8 cellular contexts compared by ENCODE assay signal in genomic region chr3:196868297-196868661, GRCh38. TPM values are rescaled to one million over a fixed set of nuclear protein-coding genes. Genes with fewer than 3 reads are reported as not detected.
DNase-seq lines count a peak whose midpoint lies in the region; ATAC-seq and TF ChIP-seq lines count a peak whose summit lies in the region.

No MANE protein-coding gene starts in this region.

- peaks cover 14% of the 10 kb centered on the region for H3K4me1 ChIP-seq in Panc1 (ENCODE audit: control insufficient read depth, insufficient read depth, low read length)

- no peaks in the 10 kb centered on the region for H3K4me1 Mint-ChIP-seq in MCF 10A (ENCODE audit: insufficient read depth, unreplicated experiment)
- H3K4me1 Mint-ChIP-seq in immature natural killer cell, result peaks cover 28 to 36% of the 10 kb centered on the region in 2 donors

- DNase-seq in AG09309 (ENCODE audit: low read depth), result no peak
- no peak for DNase-seq in Panc1 (ENCODE audit: low read depth, low spot score)
- peak; percentile 22 for DNase-seq in MCF 10A (ENCODE audit: unreplicated experiment)
- peak in 1 of 3 donors; percentile 29 for DNase-seq in immature natural killer cell
- peak; percentile 20 to 24 for DNase-seq in stimulated activated CD4-positive, alpha-beta T cell treated with anti-CD3 and anti-CD28 coated beads, Interleukin-2, amount 100 ng/mL, for 24 hours
- DNase-seq in NCI-H1694 (lab: John Stamatoyannopoulos, UW), result no peak

- TF ChIP-seq CTCF in AG09309 (IDR thresholded peaks at IDR 0.05; ENCODE audit: control insufficient read depth, insufficient read depth, low read depth, low read length, missing control alignments) (no peak), Panc1 (IDR thresholded peaks at IDR 0.05) (no peak), MCF 10A (IDR thresholded peaks at IDR 0.05; ENCODE audit: unreplicated experiment) (no peak)

- ATAC-seq in GM18505 (IDR thresholded peaks at IDR 0.05; ENCODE audit: unreplicated experiment) (peak; percentile 20), HG02973 (IDR thresholded peaks at IDR 0.05; ENCODE audit: unreplicated experiment) (peak; percentile 22), Panc1 (peak; percentile 58)

- POLR2A ChIA-PET in Panc1 (lab: Charles Lee), result interaction anchor here (0.6 to 1.2 kb wide), 2 partner anchors 16 to 18 kb away, joined by 4 to 6 read pairs; no protein-coding TSS in a partner anchor
- POLR2A ChIA-PET in MCF 10A (lab: Yijun Ruan, JAX), result interaction anchor here (0.5 to 3.9 kb wide), 30 partner anchors 10 to 728 kb away, joined by 3 to 66 read pairs (median 5); partner anchors contain the start of genes BDH1, CEP19, NCBP2 and PAK2

- in situ Hi-C loops in Panc1 (cut with HindIII; ENCODE audit: low pct_unique_long_range_greater_than_20kb, low sequenced_read_pairs), result no loop called here

- no peaks in the 10 kb centered on the region for H3K9me3 ChIP-seq in Panc1 (ENCODE audit: control insufficient read depth, insufficient read depth, low read depth, low read length)

- H3K4me3 Mint-ChIP-seq in MCF 10A (ENCODE audit: unreplicated experiment) (peak overlapping the region; percentile 90), immature natural killer cell (peak overlapping the region; percentile 93 to 97 (median 97))

- CTCF ChIA-PET in Panc1 (lab: Charles Lee) (no interaction called here), MCF 10A (lab: Yijun Ruan, JAX) (interaction anchor here (0.7 kb wide), 1 partner anchor 75 kb away, joined by 3 read pairs; no protein-coding TSS in a partner anchor)

- peak overlapping the region; percentile 93 for H3K27ac Mint-ChIP-seq in MCF 10A (ENCODE audit: low read depth, unreplicated experiment)
- H3K27ac Mint-ChIP-seq in immature natural killer cell, result peak overlapping the region; percentile 95 to 99 (median 97)

- H3K36me3 Mint-ChIP-seq in MCF 10A (ENCODE audit: insufficient read depth, unreplicated experiment) (peaks cover 6% of the 10 kb centered on the region), immature natural killer cell (no peaks in the 10 kb centered on the region)

- H3K9me3 Mint-ChIP-seq in MCF 10A (ENCODE audit: unreplicated experiment), result no peaks in the 10 kb centered on the region
- no peaks in the 10 kb centered on the region for H3K9me3 Mint-ChIP-seq in immature natural killer cell

- H3K27me3 Mint-ChIP-seq in MCF 10A (ENCODE audit: insufficient read depth, unreplicated experiment), result no peaks in the 10 kb centered on the region
- H3K27me3 Mint-ChIP-seq in immature natural killer cell (ENCODE audit: low read depth in 3 of 3), result peaks cover 5 to 15% (median 7%) of the 10 kb centered on the region in 3 donors

- H3K4me3 ChIP-seq in AG09309 (ENCODE audit: control insufficient read depth, low read depth, low read length), result peak overlapping the region; percentile 80
- peak overlapping the region; percentile 83 to 96 for H3K4me3 ChIP-seq in Panc1 (ENCODE audit: low read depth in 2 of 2, low read length in 2 of 2)

- H3K36me3 ChIP-seq in Panc1 (ENCODE audit: control insufficient read depth, insufficient read depth, low read length), result no peaks in the 10 kb centered on the region; the same call in 1 of the 2 replicates

- BruUV-seq in Panc1 (replicated peaks; lab: Mats Ljungman, UMichigan) (no TSS peak), MCF 10A (replicated peaks; lab: Mats Ljungman, UMichigan) (no TSS peak)

- no peaks in the 10 kb centered on the region for H3K27me3 ChIP-seq in Panc1 (ENCODE audit: control insufficient read depth, insufficient read depth, low read length)

- peak overlapping the region; percentile 87 for H3K27ac ChIP-seq in Panc1 (ENCODE audit: low read length)

- TF ChIP-seq POLR2A in GM18505 (IDR thresholded peaks at IDR 0.05; ENCODE audit: borderline replicate concordance, extremely low read depth, insufficient read depth, insufficient read length), result no peak

- intact Hi-C loops in Panc1 (cut with micrococcal nuclease; ENCODE audit: unreplicated experiment) (no loop called here), MCF 10A (cut with micrococcal nuclease) (no loop called here)

RNA-seq across cellular contexts. Expression of gene SENP5, which starts 0.6 kb away (rescaled TPM):
- total RNA-seq in Panc1 (2021; ENCODE audit: unreplicated experiment) (40.0 TPM), MCF 10A (2022) (30.2 and 37.0 TPM in 2 replicates)
- 14.4 TPM for polyA plus RNA-seq in Panc1 (2012; ENCODE audit: insufficient read length)
- 10 to 100 TPM in 1 of 3 donors, 1 to 10 TPM in 2; 8.2 to 12.7 (median 8.3) TPM for polyA plus RNA-seq in immature natural killer cell

Comparison
In these comparisons a context has a peak if more than half of its experiments do, and no peak if none do; other contexts are left out.
1. DNase-seq: peak in MCF 10A (single experiment) and stimulated activated CD4-positive, alpha-beta T cell treated with anti-CD3 and anti-CD28 coated beads, Interleukin-2, amount 100 ng/mL, for 24 hours (2 of 2); none in AG09309 (single experiment), Panc1 (single experiment) and NCI-H1694 (single experiment).
2. Peak in every context shown above with its lines, with median percentiles within 50 percentile points of each other: ATAC-seq.